16 cellular contexts compared by ENCODE assay signal in genomic region chr6:140045116-140045515, GRCh38.
DNase-seq lines count a peak whose midpoint lies in the region; ATAC-seq and TF ChIP-seq lines count a peak whose summit lies in the region.
"Had no signal": no experiment of that assay in that cellular context is flagged by ENCODE, and none has a peak within 500 bp of the region (broad histone marks: within the 10 kb centered on the region; RNA-seq: fewer than 3 reads in every experiment).

No MANE protein-coding gene starts in this region.

- H3K4me2 ChIP-seq in HCT116 (ENCODE audit: low read length) (peak overlapping the region; percentile 34; the same call in 1 of the 2 replicates), H9 (ENCODE audit: insufficient read depth, insufficient read length, low read length) (no peak overlapping the region), OCI-LY7 (ENCODE audit: low read length) (no peak overlapping the region)
- H3K4me2 ChIP-seq: PC-9 had no signal

- H2AFZ ChIP-seq in HCT116 (ENCODE audit: low read depth, low read length, poor library complexity, severe bottlenecking) (peak overlapping the region; percentile 14), H9 (ENCODE audit: low read length) (no peak overlapping the region), OCI-LY7 (ENCODE audit: low read length) (no peak overlapping the region)
- H2AFZ ChIP-seq: PC-9 had no signal

- no peak overlapping the region for H2BK5ac ChIP-seq in H9 (ENCODE audit: insufficient read length, low read length)

- no peaks in the 10 kb centered on the region for H4K20me1 ChIP-seq in HCT116 (ENCODE audit: insufficient read depth)
- no peaks in the 10 kb centered on the region for H4K20me1 ChIP-seq in H9 (ENCODE audit: control insufficient read depth, insufficient read depth, insufficient read length)
- no peaks in the 10 kb centered on the region for H4K20me1 ChIP-seq in OCI-LY7 (ENCODE audit: insufficient read depth, low read length)

- H3K27me3 Mint-ChIP-seq in H9 (ENCODE audit: low read depth) = no peaks in the 10 kb centered on the region

- no peak overlapping the region for H4K8ac ChIP-seq in H9 (replicated peaks; ENCODE audit: insufficient read length, low read depth, low read length)

- no peak overlapping the region for H2BK12ac ChIP-seq in H9 (ENCODE audit: insufficient read length, low read depth, low read length)

- no peak overlapping the region for H3K18ac ChIP-seq in H9 (ENCODE audit: insufficient read length, low read depth, low read length)

- H2AK5ac ChIP-seq in H9 (ENCODE audit: insufficient read length, low read length) = no peak overlapping the region

- H3K79me2 ChIP-seq in HCT116 (ENCODE audit: insufficient read depth, low read length) (no peaks in the 10 kb centered on the region), H9 (ENCODE audit: insufficient read depth, low read length) (no peaks in the 10 kb centered on the region), OCI-LY7 (ENCODE audit: insufficient read depth, low read depth, low read length) (no peaks in the 10 kb centered on the region)

- H3K27ac Mint-ChIP-seq in H9 = no peak overlapping the region; a peak in 1 of 7 replicates
- H3K27ac Mint-ChIP-seq: CD8-positive, alpha-beta T cell had no signal

- no TSS peak for BruUV-seq in A673 (replicated peaks; lab: Mats Ljungman, UMichigan)
- no TSS peak for BruUV-seq in HCT116 (replicated peaks; lab: Mats Ljungman, UMichigan)
- BruUV-seq in OCI-LY7 (replicated peaks; lab: Mats Ljungman, UMichigan) = no TSS peak

- H3K23me2 ChIP-seq in H9 (ENCODE audit: insufficient read length, low read depth, low read length, poor library complexity, severe bottlenecking) = no peaks in the 10 kb centered on the region

- TF ChIP-seq POLR2A in HCT116 (IDR thresholded peaks at IDR 0.05; ENCODE audit: borderline replicate concordance, extremely low read depth, insufficient read depth, insufficient read length) = no peak

- WGBS in H9 (ENCODE audit: extremely low coverage, insufficient read length, low lambda C conversion rate) = no CpG with 5 or more reads among the region's 1 CpG

- peaks cover 64% of the 10 kb centered on the region for H3K4me1 ChIP-seq in A673 (ENCODE audit: insufficient read depth, low read length, poor library complexity, severe bottlenecking)
- H3K4me1 ChIP-seq in HCT116 (ENCODE audit: control insufficient read depth in 1 of 2, insufficient read depth in 2 of 2, low read length in 2 of 2) = peaks cover 21 to 37% of the 10 kb centered on the region in 2 experiments
- H3K4me1 ChIP-seq in H9 (ENCODE audit: insufficient read depth, low read length) = peaks cover 8% of the 10 kb centered on the region; the same call in 1 of the 2 replicates
- H3K4me1 ChIP-seq in OCI-LY7 (ENCODE audit: insufficient read depth, low read length, poor library complexity, severe bottlenecking) = no peaks in the 10 kb centered on the region

- H3T11ph ChIP-seq in H9 (ENCODE audit: low read length) = no peak overlapping the region

- H3K9me2 ChIP-seq in HCT116 (ENCODE audit: insufficient read depth) = no peaks in the 10 kb centered on the region
- no peaks in the 10 kb centered on the region for H3K9me2 ChIP-seq in OCI-LY7 (ENCODE audit: insufficient read depth, low read length)

- no peaks in the 10 kb centered on the region for H3K27me3 ChIP-seq in A673 (replicated peaks; ENCODE audit: insufficient read depth, low read depth, low read length, poor library complexity)
- H3K27me3 ChIP-seq in HCT116 (ENCODE audit: insufficient read depth, low read length) = no peaks in the 10 kb centered on the region
- H3K27me3 ChIP-seq in H9 (ENCODE audit: insufficient read depth, low read length) = no peaks in the 10 kb centered on the region

- no peak overlapping the region for H2BK15ac ChIP-seq in H9 (ENCODE audit: low read depth, low read length)

- no peak overlapping the region for H3K56ac ChIP-seq in H9 (ENCODE audit: insufficient read length, low read depth, low read length)

- H3K36me3 ChIP-seq in A673 (ENCODE audit: insufficient read depth, low read length, poor library complexity, severe bottlenecking) (no peaks in the 10 kb centered on the region), HCT116 (ENCODE audit: control insufficient read depth in 1 of 2, insufficient read depth in 2 of 2, low read length in 2 of 2) (no peaks in the 10 kb centered on the region), OCI-LY7 (ENCODE audit: insufficient read depth, low read length) (no peaks in the 10 kb centered on the region)

- no peaks in the 10 kb centered on the region for H3K9me3 ChIP-seq in A673 (ENCODE audit: low read depth, low read length, poor library complexity, severe bottlenecking)
- no peaks in the 10 kb centered on the region for H3K9me3 ChIP-seq in HCT116 (ENCODE audit: control insufficient read depth in 1 of 2, insufficient read depth in 1 of 2, low read depth in 1 of 2, low read length in 2 of 2)
- H3K9me3 ChIP-seq in H9 (ENCODE audit: control insufficient read depth, low read depth, low read length) = no peaks in the 10 kb centered on the region
- no peaks in the 10 kb centered on the region for H3K9me3 ChIP-seq in OCI-LY7 (ENCODE audit: low read length)

- no peak for ATAC-seq in HCT116
- ATAC-seq in GM21390 (IDR thresholded peaks at IDR 0.05; ENCODE audit: unreplicated experiment) = no peak
- ATAC-seq: CD8-positive, alpha-beta T cell had no signal

- H3K4me3 Mint-ChIP-seq in H9 = no peak overlapping the region
- H3K4me3 Mint-ChIP-seq: CD8-positive, alpha-beta T cell had no signal

- DNase-seq in A673 (ENCODE audit: low spot score) (peak; percentile 14), HCT116 (ENCODE audit: low read depth, low spot score) (no peak), SW480 (ENCODE audit: low spot score) (peak; percentile 1), myocyte (ENCODE audit: low read depth) (peak; percentile 41), H9 (no peak), OCI-LY7 (ENCODE audit: low spot score) (no peak)
- DNase-seq: CD8-positive, alpha-beta T cell; DMS79 treated with DMSO at 0.1 percent for 48 hours; KBM-7; NCI-H146; NCI-H2081 treated with DMSO at 0.1 percent for 48 hours; NCI-H510A; NCI-H774; PC-9; SHP77 treated with DMSO at 0.1 percent for 48 hours had no signal

- H3K4me1 Mint-ChIP-seq in H9 = peaks cover 20 to 27% of the 10 kb centered on the region in 2 experiments

- H3K4ac ChIP-seq in H9 (ENCODE audit: low read depth, low read length) = no peak overlapping the region

- H3K36me3 Mint-ChIP-seq in H9 (ENCODE audit: insufficient read depth in 1 of 3, low read depth in 3 of 3) = no peaks in the 10 kb centered on the region; a peak in 1 of 7 replicates
- H3K36me3 Mint-ChIP-seq: CD8-positive, alpha-beta T cell had no signal

- no peak overlapping the region for H4K5ac ChIP-seq in H9 (ENCODE audit: insufficient read length, low read depth, low read length)

- H4K91ac ChIP-seq in H9 (ENCODE audit: insufficient read length, low read depth, low read length) = no peak overlapping the region

- H3K4me3 ChIP-seq in A673 (ENCODE audit: low read depth, low read length, poor library complexity, severe bottlenecking) (no peak overlapping the region), HCT116 (replicated peaks in 1 of 2; ENCODE audit: low read depth in 1 of 2, low read length in 2 of 2) (no peak overlapping the region), OCI-LY7 (ENCODE audit: low read depth, low read length, poor library complexity, severe bottlenecking) (no peak overlapping the region)
- H3K4me3 ChIP-seq: PC-9 had no signal

- H3K27ac ChIP-seq in A673 (ENCODE audit: low read depth, low read length, poor library complexity, severe bottlenecking) (peak overlapping the region; percentile 98), HCT116 (ENCODE audit: low read depth, low read length) (no peak overlapping the region), H9 (ENCODE audit: insufficient read length, low read depth, low read length) (no peak overlapping the region), OCI-LY7 (ENCODE audit: low read depth, low read length, poor library complexity, severe bottlenecking) (no peak overlapping the region)

- POLR2A ChIA-PET in A673 (lab: Charles Lee; ENCODE audit: low non-redundant PET) = no interaction called here
- POLR2A ChIA-PET in HCT116 (lab: Charles Lee) = no interaction called here
- POLR2A ChIA-PET in OCI-LY7 (lab: Charles Lee) = interaction anchor here (0.7 to 0.9 kb wide), 2 partner anchors 1091 to 1217 kb away, joined by 4 to 5 read pairs; no protein-coding TSS in a partner anchor

- H2BK20ac ChIP-seq in H9 (ENCODE audit: low read depth, low read length, poor library complexity, severe bottlenecking) = no peak overlapping the region

- CTCF ChIA-PET in A673 (lab: Charles Lee) = no interaction called here
- CTCF ChIA-PET in HCT116 (lab: Charles Lee) = no interaction called here
- CTCF ChIA-PET in OCI-LY7 (lab: Charles Lee; ENCODE audit: unreplicated experiment) = no interaction called here

- H3K9me3 Mint-ChIP-seq in H9 = peaks cover 0 to 2% of the 10 kb centered on the region in 2 experiments; a peak in 1 of 5 replicates
- H3K9me3 Mint-ChIP-seq: CD8-positive, alpha-beta T cell had no signal

- TF ChIP-seq CTCF in A673 (conservative IDR thresholded peaks at IDR 0.05; ENCODE audit: low read depth, low read length) (no peak), HCT116 (IDR thresholded peaks at IDR 0.05 in 2 of 3, conservative IDR thresholded peaks at IDR 0.05 in 1 of 3; ENCODE audit: borderline replicate concordance in 1 of 3, insufficient read depth in 1 of 3, low read depth in 2 of 3, low read length in 2 of 3) (no peak), H9 (conservative IDR thresholded peaks at IDR 0.05) (no peak), OCI-LY7 (conservative IDR thresholded peaks at IDR 0.05; ENCODE audit: low read length) (no peak)

- H3K79me1 ChIP-seq in H9 (ENCODE audit: insufficient read depth, low read depth, low read length, poor library complexity, severe bottlenecking) = no peaks in the 10 kb centered on the region

- RAD21 ChIA-PET in HCT116 (lab: Charles Lee; ENCODE audit: low non-redundant PET in 1 of 2, low total read pairs in 2 of 2, uncharacterized antibody in 2 of 2, unreplicated experiment in 2 of 2) = no interaction called here

- intact Hi-C loops in A673 (cut with micrococcal nuclease; ENCODE audit: unreplicated experiment) = loop anchor here (5.0 to 10.0 kb wide), 4 partner anchors 103 to 1632 kb away; no protein-coding TSS in a partner anchor
- intact Hi-C loops in HCT116 (cut with micrococcal nuclease) = no loop called here
- intact Hi-C loops in OCI-LY7 (cut with micrococcal nuclease; ENCODE audit: unreplicated experiment) = no loop called here

- no peak overlapping the region for H3K23ac ChIP-seq in H9 (ENCODE audit: insufficient read length, low read depth, low read length)

- H2BK120ac ChIP-seq in H9 (ENCODE audit: low read depth, low read length, poor library complexity, severe bottlenecking) = no peak overlapping the region

- H3K9ac ChIP-seq in HCT116 (ENCODE audit: low read length) (no peak overlapping the region), H9 (ENCODE audit: extremely low read depth, insufficient read length, low read length) (no peak overlapping the region)

- TF ChIP-seq RAD21 in HCT116 (IDR thresholded peaks at IDR 0.05; ENCODE audit: low read depth) = no peak

- H3K14ac ChIP-seq in H9 (ENCODE audit: insufficient read depth, low read length) = no peak overlapping the region

TF ChIP-seq in HCT116, 20 proteins besides CTCF, POLR2A, EP300 and RAD21:
- TF ChIP-seq ZFX (IDR thresholded peaks at IDR 0.05) (0 out of 2 replicates have a peak, but pooled peaks have one; percentile 12), EZH2phosphoT487 (IDR thresholded peaks at IDR 0.05; ENCODE audit: borderline replicate concordance) (no peak)

Comparison
In these comparisons a context has a peak if more than half of its experiments do, and no peak if none do; other contexts are left out.
1. DNase-seq: peak in A673 (single experiment), SW480 (single experiment) and myocyte (single experiment); none in HCT116 (single experiment), H9 (single experiment) and OCI-LY7 (single experiment).